ENCODE assay signal across 9 cellular contexts in genomic region chrX:107714196-107714811, GRCh38.
DNase-seq lines count a peak whose midpoint lies in the region; ATAC-seq and TF ChIP-seq lines count a peak whose summit lies in the region.
"Had no signal": no experiment of that assay in that cellular context is flagged by ENCODE, and none has a peak within 500 bp of the region (broad histone marks: within the 10 kb centered on the region; RNA-seq: fewer than 3 reads in every experiment).

No MANE protein-coding gene starts in this region.

- H2AFZ ChIP-seq in osteoblast (ENCODE audit: low read length), result no peak overlapping the region
- H2AFZ ChIP-seq: parathyroid adenoma had no signal

- no peak for TF ChIP-seq CTCF in osteoblast (IDR thresholded peaks at IDR 0.05; ENCODE audit: extremely low read depth, low read depth, low read length)

- peak overlapping the region; percentile 99 to 100 (median 100) for H3K27ac Mint-ChIP-seq in CD4-positive, alpha-beta memory T cell
- H3K27ac Mint-ChIP-seq in effector memory CD8-positive, alpha-beta T cell, result peak overlapping the region; percentile 99

- ATAC-seq in effector memory CD8-positive, alpha-beta T cell (replicated peaks), result peak; percentile 0

- CTCF ChIA-PET in CD4-positive, alpha-beta memory T cell (lab: Charles Lee; ENCODE audit: partially characterized antibody), result interaction anchor here (1.7 to 17.4 kb wide), 3 partner anchors 28 to 63 kb away, joined by 4 to 462 read pairs (median 81); partner anchors contain the start of genes NCBP2L and TSC22D3

- peaks cover 76% of the 10 kb centered on the region for H3K4me1 ChIP-seq in CD4-positive, alpha-beta memory T cell (ENCODE audit: insufficient read depth, low read length)
- peaks cover 24% of the 10 kb centered on the region for H3K4me1 ChIP-seq in osteoblast (ENCODE audit: insufficient read depth, low read length)

- POLR2A ChIA-PET in CD4-positive, alpha-beta memory T cell (lab: Charles Lee; ENCODE audit: partially characterized antibody), result interaction anchor here (1.5 to 18.8 kb wide), 10 partner anchors 9 to 377 kb away, joined by 4 to 1740 read pairs (median 27); partner anchors contain the start of genes ATG4A, NCBP2L, PRPS1 and PSMD10

- H3K4me3 Mint-ChIP-seq in CD4-positive, alpha-beta memory T cell, result peak overlapping the region; percentile 88 to 97 (median 96)
- peak overlapping the region; percentile 89 to 91 for H3K4me3 Mint-ChIP-seq in effector memory CD8-positive, alpha-beta T cell

- peak overlapping the region; percentile 95 for H3K27ac ChIP-seq in CD4-positive, alpha-beta memory T cell (ENCODE audit: low read depth, low read length)
- peak overlapping the region; percentile 13 for H3K27ac ChIP-seq in osteoblast (ENCODE audit: low read depth, low read length)

- peaks cover 20% of the 10 kb centered on the region for H4K20me1 ChIP-seq in osteoblast (ENCODE audit: insufficient read depth, low read length)

- H3K27me3 ChIP-seq in CD4-positive, alpha-beta memory T cell (ENCODE audit: insufficient read depth, low read length), result no peaks in the 10 kb centered on the region
- H3K27me3 ChIP-seq in osteoblast (ENCODE audit: insufficient read depth, low read length), result peaks cover 4% of the 10 kb centered on the region

- peaks cover 27% of the 10 kb centered on the region for H3K36me3 ChIP-seq in CD4-positive, alpha-beta memory T cell (ENCODE audit: insufficient read depth, low read length)
- peaks cover 13% of the 10 kb centered on the region for H3K36me3 ChIP-seq in osteoblast (ENCODE audit: insufficient read depth, low read length)

- H3K4me1 Mint-ChIP-seq in CD4-positive, alpha-beta memory T cell, result peaks cover 40 to 84% (median 69%) of the 10 kb centered on the region in 4 donors
- peaks cover 52 to 55% of the 10 kb centered on the region in 2 donors for H3K4me1 Mint-ChIP-seq in effector memory CD8-positive, alpha-beta T cell (ENCODE audit: low read depth in 2 of 2)

- DNase-seq in CD4-positive, alpha-beta memory T cell, result peak; percentile 40 to 60 (median 56)
- DNase-seq in T follicular helper cell (ENCODE audit: low read depth), result peak; percentile 21
- peak; percentile 29 to 38 (median 38) for DNase-seq in effector memory CD8-positive, alpha-beta T cell
- DNase-seq in osteoblast (ENCODE audit: insufficient read length, low spot score, missing footprints), result no peak
- no peak for DNase-seq in NCI-H1105 (lab: John Stamatoyannopoulos, UW)
- DNase-seq in NCI-H1694 treated with DMSO at 0.1 percent for 48 hours (lab: John Stamatoyannopoulos, UW), result no peak
- DNase-seq in NCI-H1417 treated with DMSO at 0.1 percent for 48 hours (lab: John Stamatoyannopoulos, UW), result no peak
- no peak for DNase-seq in NCI-H187 treated with DMSO at 0.1 percent for 48 hours (lab: John Stamatoyannopoulos, UW)

- intact Hi-C loops in CD4-positive, alpha-beta memory T cell (cut with micrococcal nuclease), result no loop called here

- peaks cover 0 to 31% (median 0%) of the 10 kb centered on the region in 8 donors for H3K9me3 Mint-ChIP-seq in CD4-positive, alpha-beta memory T cell
- H3K9me3 Mint-ChIP-seq in effector memory CD8-positive, alpha-beta T cell, result no peaks in the 10 kb centered on the region

- H3K4me3 ChIP-seq in CD4-positive, alpha-beta memory T cell (ENCODE audit: low read length in 2 of 2), result peak overlapping the region; percentile 90 to 92
- H3K4me3 ChIP-seq in osteoblast (ENCODE audit: insufficient read depth, low read length), result peak overlapping the region; percentile 79

- no peaks in the 10 kb centered on the region for H3K27me3 Mint-ChIP-seq in CD4-positive, alpha-beta memory T cell
- H3K27me3 Mint-ChIP-seq in effector memory CD8-positive, alpha-beta T cell, result no peaks in the 10 kb centered on the region

- H3K79me2 ChIP-seq in osteoblast (ENCODE audit: insufficient read depth, low read length), result peaks cover 16% of the 10 kb centered on the region

- peaks cover 28 to 39% of the 10 kb centered on the region in 2 donors for H3K36me3 Mint-ChIP-seq in CD4-positive, alpha-beta memory T cell
- peaks cover 76% of the 10 kb centered on the region for H3K36me3 Mint-ChIP-seq in effector memory CD8-positive, alpha-beta T cell (ENCODE audit: insufficient read depth)

- peak overlapping the region; percentile 84 for H3K4me2 ChIP-seq in osteoblast (ENCODE audit: insufficient read depth, low read length)

- no peaks in the 10 kb centered on the region for H3K9me3 ChIP-seq in CD4-positive, alpha-beta memory T cell (ENCODE audit: control insufficient read depth in 1 of 2, low read length in 2 of 2)
- no peaks in the 10 kb centered on the region for H3K9me3 ChIP-seq in osteoblast (ENCODE audit: low read depth, low read length)

Comparison
In these comparisons a context has a peak if more than half of its experiments do, and no peak if none do; other contexts are left out.
1. DNase-seq: peak in CD4-positive, alpha-beta memory T cell (5 of 5), T follicular helper cell (single experiment) and effector memory CD8-positive, alpha-beta T cell (3 of 3); none in osteoblast (single experiment), NCI-H1105 (single experiment), NCI-H1694 treated with DMSO at 0.1 percent for 48 hours (single experiment), NCI-H1417 treated with DMSO at 0.1 percent for 48 hours (single experiment) and NCI-H187 treated with DMSO at 0.1 percent for 48 hours (single experiment).